9 cellular contexts compared by ENCODE assay signal in the genomic region with DNA sequence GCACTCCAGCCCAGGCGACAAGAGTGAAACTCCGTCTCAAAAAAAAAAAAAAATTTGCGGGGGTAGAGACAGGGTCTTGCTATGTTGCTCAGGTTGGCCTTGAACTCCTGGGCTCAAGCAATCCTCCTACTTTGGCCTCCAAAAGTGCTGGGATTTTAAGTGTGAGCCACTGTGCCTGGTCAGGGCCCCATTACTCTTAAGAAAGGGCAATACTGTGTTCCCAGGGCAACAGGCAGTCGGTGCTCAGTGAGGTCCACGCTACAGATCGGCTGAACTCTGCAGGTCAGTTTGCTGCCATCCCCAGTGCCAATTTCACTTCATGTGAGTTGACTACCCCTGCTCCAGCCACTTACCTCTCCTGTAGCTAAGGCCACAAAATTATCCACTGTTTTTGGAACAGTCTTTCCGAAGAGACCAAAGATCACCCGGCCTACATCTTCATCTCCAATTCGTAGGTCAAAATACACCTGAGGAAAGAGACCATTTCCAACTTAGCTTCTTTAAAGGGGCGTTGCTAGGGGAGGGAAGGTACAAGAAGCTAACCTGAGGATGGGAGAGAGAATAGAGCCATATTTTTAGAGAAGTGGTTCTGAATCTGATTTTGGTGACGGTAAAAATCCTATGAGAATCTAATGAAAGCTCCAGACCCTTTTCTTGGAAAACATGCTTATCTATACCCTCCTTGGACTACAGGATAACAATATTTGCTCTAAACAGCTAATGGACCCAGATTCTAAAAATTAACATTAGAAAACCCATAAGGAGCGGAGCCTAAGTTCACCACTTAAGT. TPM values are rescaled to one million over a fixed set of nuclear protein-coding genes. Genes with fewer than 3 reads are reported as not detected.
DNase-seq lines count a peak whose midpoint lies in the region; ATAC-seq, FAIRE-seq and TF ChIP-seq lines count a peak whose summit lies in the region.
"Had no signal": no experiment of that assay in that cellular context is flagged by ENCODE, and none has a peak within 500 bp of the region (broad histone marks: within the 10 kb centered on the region; RNA-seq: fewer than 3 reads in every experiment).

No MANE protein-coding gene starts in this region.

- peaks cover 33% of the 10 kb centered on the region for H3K36me3 ChIP-seq in SK-N-MC (ENCODE audit: insufficient read depth, low read length)

- TF ChIP-seq POLR2A in GM12891 (IDR thresholded peaks at IDR 0.05; ENCODE audit: low read depth, low read length) = no peak

- H3K9me3 ChIP-seq in SK-N-MC (ENCODE audit: low read depth, low read length) = no peaks in the 10 kb centered on the region

- no peak overlapping the region for H3K27ac ChIP-seq in SK-N-MC

- H3K9ac ChIP-seq in SK-N-MC (ENCODE audit: insufficient read length) = peak overlapping the region; percentile 84

- DNase-seq in GM12891 (ENCODE audit: insufficient read length, low spot score) (no peak), SK-N-MC (ENCODE audit: low read depth, low spot score) (no peak), fibroblast of pulmonary artery (ENCODE audit: low read depth) (no peak), retinal pigment epithelial cell (ENCODE audit: low read depth) (no peak), epidermal melanocyte (ENCODE audit: insufficient read length, low spot score) (no peak), D341Med (ENCODE audit: low spot score) (no peak)
- DNase-seq: KBM-7 had no signal

- FAIRE-seq in GM12891 (lab: Jason Lieb, UNC) = peak; percentile 16

- TF ChIP-seq CTCF in fibroblast of pulmonary artery (IDR thresholded peaks at IDR 0.05; ENCODE audit: low read length, missing control alignments) (no peak), retinal pigment epithelial cell (conservative IDR thresholded peaks at IDR 0.05; ENCODE audit: low read depth, low read length) (no peak)

- ATAC-seq in GM21529 (IDR thresholded peaks at IDR 0.05; ENCODE audit: unreplicated experiment) (no peak), GM18520 (IDR thresholded peaks at IDR 0.05; ENCODE audit: unreplicated experiment) (no peak)

- peak overlapping the region; percentile 88 for H3K4me3 ChIP-seq in SK-N-MC
- peak overlapping the region; percentile 94 for H3K4me3 ChIP-seq in fibroblast of pulmonary artery (replicated peaks; ENCODE audit: low read depth, low read length)
- H3K4me3 ChIP-seq in retinal pigment epithelial cell (ENCODE audit: low read length) = peak overlapping the region; percentile 91

TF ChIP-seq in GM12891, 5 proteins besides CTCF, POLR2A, EP300 and RAD21:
- TF ChIP-seq POLR2AphosphoS5 (IDR thresholded peaks at IDR 0.05; ENCODE audit: low read depth, low read length) (no peak), TAF1 (IDR thresholded peaks at IDR 0.05; ENCODE audit: low read depth, low read length) (no peak), POU2F2 (IDR thresholded peaks at IDR 0.05; ENCODE audit: low read depth, low read length) (no peak), SPI1 (IDR thresholded peaks at IDR 0.05; ENCODE audit: low read depth, low read length) (no peak), PAX5 (IDR thresholded peaks at IDR 0.05; ENCODE audit: insufficient read depth, low read length, severe bottlenecking) (no peak)

RNA-seq across cellular contexts. Expression of a gene that starts 0.9 kb away (rescaled TPM):
- polyA plus RNA-seq in GM12891 (2012; ENCODE audit: low read depth, missing spikeins) = 328 TPM

RNA-seq across cellular contexts. Expression of a gene that starts 10.4 kb away (rescaled TPM):
- polyA plus RNA-seq in GM12891 (2012; ENCODE audit: low read depth, missing spikeins) = 6.4 TPM
